Comparison of ENCODE assay signal across 12 cellular contexts in genomic region chr20:50460115-50460607, GRCh38. TPM values are rescaled to one million over a fixed set of nuclear protein-coding genes. Genes with fewer than 3 reads are reported as not detected.
DNase-seq lines count a peak whose midpoint lies in the region; ATAC-seq, FAIRE-seq and TF ChIP-seq lines count a peak whose summit lies in the region.
"Had no signal": no experiment of that assay in that cellular context is flagged by ENCODE, and none has a peak within 500 bp of the region (broad histone marks: within the 10 kb centered on the region; RNA-seq: fewer than 3 reads in every experiment).

No MANE protein-coding gene starts in this region.

- POLR2A ChIA-PET in PC-3 (lab: Charles Lee; ENCODE audit: unreplicated experiment) = no interaction called here

- H3K36me3 ChIP-seq in PC-3 (ENCODE audit: low read depth, low read length) (no peaks in the 10 kb centered on the region), breast epithelium (no peaks in the 10 kb centered on the region), mucosa of stomach (ENCODE audit: control insufficient read depth, insufficient read depth, low read length) (no peaks in the 10 kb centered on the region), tibial nerve (no peaks in the 10 kb centered on the region)

- H3K79me2 ChIP-seq in PC-3 (ENCODE audit: low read length) = no peaks in the 10 kb centered on the region

- no peaks in the 10 kb centered on the region for H4K20me1 ChIP-seq in PC-3 (ENCODE audit: low read length)

- no peak for ATAC-seq in PC-3
- no peak for ATAC-seq in activated T-cell treated with anti-CD3 and anti-CD28 coated beads, Interleukin-2, amount 50 U/mL, for 4 hours

- peak overlapping the region; percentile 51 for H2AFZ ChIP-seq in PC-3 (ENCODE audit: low read length)

- FAIRE-seq in GM19239 (lab: Jason Lieb, UNC) = no peak
- FAIRE-seq: colon, urothelium cell line had no signal

- H3K27me3 Mint-ChIP-seq in activated T-cell treated with anti-CD3 and anti-CD28 coated beads, Interleukin-2, amount 50 U/mL, for 4 hours (ENCODE audit: low read depth) = peaks cover 2% of the 10 kb centered on the region

- no peaks in the 10 kb centered on the region for H3K4me1 Mint-ChIP-seq in activated T-cell treated with anti-CD3 and anti-CD28 coated beads, Interleukin-2, amount 50 U/mL, for 4 hours (ENCODE audit: low read depth)

- H3K4me3 ChIP-seq in PC-3 (ENCODE audit: low read length) = no peak overlapping the region
- H3K4me3 ChIP-seq in breast epithelium = peak overlapping the region in 1 of 3 donors; percentile 4
- no peak overlapping the region for H3K4me3 ChIP-seq in mucosa of stomach (ENCODE audit: low read length)
- no peak overlapping the region for H3K4me3 ChIP-seq in tibial nerve

- CTCF ChIA-PET in PC-3 (lab: Charles Lee) = interaction anchor here (1.0 to 1.3 kb wide), 2 partner anchors 176 to 193 kb away, joined by 3 read pairs; no protein-coding TSS in a partner anchor

- no peaks in the 10 kb centered on the region for H3F3A ChIP-seq in PC-3 (ENCODE audit: low read length, unreplicated experiment)

- no peak for TF ChIP-seq EP300 in tibial nerve (IDR thresholded peaks at IDR 0.05)

- H3K9ac ChIP-seq in PC-3 (ENCODE audit: low read length) (no peak overlapping the region; the same call in 1 of the 2 replicates), mucosa of stomach (ENCODE audit: low read length) (peak overlapping the region; percentile 3)

- H3K4me1 ChIP-seq in PC-3 (ENCODE audit: insufficient read depth, low read length) = peaks cover 7% of the 10 kb centered on the region; the same call in 1 of the 2 replicates
- H3K4me1 ChIP-seq in breast epithelium = peaks cover 3 to 9% of the 10 kb centered on the region in 2 donors
- peaks cover 35% of the 10 kb centered on the region for H3K4me1 ChIP-seq in mucosa of stomach (ENCODE audit: control insufficient read depth, insufficient read depth, low read length)
- H3K4me1 ChIP-seq in tibial nerve = peaks cover 0 to 38% (median 7%) of the 10 kb centered on the region in 4 donors

- 73 to 82% methylated on average over 8 to 9 of the region's 9 CpGs for WGBS in tibial nerve, 2 donors

- H3K27ac ChIP-seq in PC-3 (ENCODE audit: low read length) (no peak overlapping the region), breast epithelium (peak overlapping the region; percentile 59 to 61), tibial nerve (peak overlapping the region; percentile 49 to 80 (median 52))

- H3K9me3 ChIP-seq in PC-3 (ENCODE audit: low read length) = no peaks in the 10 kb centered on the region
- H3K9me3 ChIP-seq in breast epithelium = no peaks in the 10 kb centered on the region
- H3K9me3 ChIP-seq in mucosa of stomach (ENCODE audit: control insufficient read depth, low read length) = no peaks in the 10 kb centered on the region
- H3K9me3 ChIP-seq in tibial nerve = no peaks in the 10 kb centered on the region

- H3K27me3 ChIP-seq in PC-3 (ENCODE audit: low read length) (no peaks in the 10 kb centered on the region), breast epithelium (no peaks in the 10 kb centered on the region), mucosa of stomach (ENCODE audit: control insufficient read depth, insufficient read depth, low read length) (no peaks in the 10 kb centered on the region), tibial nerve (no peaks in the 10 kb centered on the region)

- no peaks in the 10 kb centered on the region for H3K9me3 Mint-ChIP-seq in activated T-cell treated with anti-CD3 and anti-CD28 coated beads, Interleukin-2, amount 50 U/mL, for 4 hours
- H3K9me3 Mint-ChIP-seq: IgD-negative memory B cell, T-cell had no signal

- no peaks in the 10 kb centered on the region for H3K36me3 Mint-ChIP-seq in activated T-cell treated with anti-CD3 and anti-CD28 coated beads, Interleukin-2, amount 50 U/mL, for 4 hours (ENCODE audit: insufficient read depth)
- H3K36me3 Mint-ChIP-seq: CD4-positive, CD25-positive, alpha-beta regulatory T cell; IgD-negative memory B cell; T-cell had no signal

- intact Hi-C loops in PC-3 (cut with micrococcal nuclease) = loop anchor here (1.0 to 5.0 kb wide), 4 partner anchors 38 to 274 kb away; no protein-coding TSS in a partner anchor
- intact Hi-C loops in breast epithelium (cut with DNase I; ENCODE audit: low total_unique reads) = no loop called here

- H3K4me3 Mint-ChIP-seq in activated T-cell treated with anti-CD3 and anti-CD28 coated beads, Interleukin-2, amount 50 U/mL, for 4 hours = no peak overlapping the region
- H3K4me3 Mint-ChIP-seq: CD4-positive, CD25-positive, alpha-beta regulatory T cell; IgD-negative memory B cell; T-cell had no signal

- DNase-seq in PC-3 = no peak
- no peak for DNase-seq in breast epithelium (ENCODE audit: low spot score in 2 of 2)
- no peak for DNase-seq in tibial nerve (ENCODE audit: low spot score in 2 of 2)
- no peak for DNase-seq in GM19239 (ENCODE audit: insufficient read length, low spot score)
- DNase-seq in activated T-cell treated with anti-CD3 and anti-CD28 coated beads, Interleukin-2, amount 50 U/mL, for 4 hours = no peak
- no peak for DNase-seq in T1000 (lab: John Stamatoyannopoulos, UW)

- no peak for TF ChIP-seq CTCF in PC-3 (conservative IDR thresholded peaks at IDR 0.05; ENCODE audit: low read depth, low read length)
- no peak for TF ChIP-seq CTCF in breast epithelium (IDR thresholded peaks at IDR 0.05)
- TF ChIP-seq CTCF in tibial nerve (IDR thresholded peaks at IDR 0.05) = no peak

- TF ChIP-seq POLR2A in breast epithelium (IDR thresholded peaks at IDR 0.05) = no peak
- no peak for TF ChIP-seq POLR2A in tibial nerve (IDR thresholded peaks at IDR 0.05)

- BruUV-seq in PC-3 (replicated peaks; lab: Mats Ljungman, UMichigan) = no TSS peak

- H3K9me2 ChIP-seq in PC-3 (replicated peaks; ENCODE audit: low read length) = 0 out of 2 replicates have a peak, but pooled peaks cover 5% of the 10 kb centered on the region

- no peak overlapping the region for H3K4me2 ChIP-seq in PC-3 (ENCODE audit: low read length)

RNA-seq across cellular contexts. Expression of gene PTPN1, which starts 50.0 kb away (rescaled TPM):
- total RNA-seq in PC-3 (2014; rRNA removed) = 47.2 and 47.7 TPM in 2 replicates
- total RNA-seq in breast epithelium = 10 to 100 TPM; 23.8 to 29.2 (median 28.5) TPM
- total RNA-seq in tibial nerve = 10 to 100 TPM; 20.7 to 26.7 (median 23.7) TPM
- total RNA-seq in activated T-cell treated with anti-CD3 and anti-CD28 coated beads, Interleukin-2, amount 50 U/mL, for 4 hours = 10 to 100 TPM; 72.0 to 87.9 (median 72.3) TPM
